3 cellular contexts compared by ENCODE assay signal in genomic region chr6:166406197-166406596, GRCh38.
TF ChIP-seq lines count a peak whose summit lies in the region.

No MANE protein-coding gene starts in this region.

TF ChIP-seq in HepG2, 621 proteins besides CTCF, POLR2A, EP300 and RAD21 (continues in another document):
- TF ChIP-seq SIN3B (IDR thresholded peaks at IDR 0.05; ENCODE audit: low read length), result no peak
- TF ChIP-seq ZGPAT (CRISPR knock-in tag; IDR thresholded peaks at IDR 0.05), result no peak
- TF ChIP-seq ZNF800 (CRISPR knock-in tag; IDR thresholded peaks at IDR 0.05), result peak; percentile 76; the same call in 1 of the 2 replicates
- TF ChIP-seq NKX3-1 (CRISPR knock-in tag; IDR thresholded peaks at IDR 0.05), result no peak
- TF ChIP-seq FOXA1 (IDR thresholded peaks at IDR 0.05), result no peak
- no peak for TF ChIP-seq FOXA1 (CRISPR knock-in tag; IDR thresholded peaks at IDR 0.05)
- no peak for TF ChIP-seq HDAC6 (IDR thresholded peaks at IDR 0.05; ENCODE audit: low read depth, low read length)
- TF ChIP-seq ATF5 (CRISPR knock-in tag; IDR thresholded peaks at IDR 0.05; ENCODE audit: low read depth), result no peak
- 0 out of 2 replicates have a peak, but pooled peaks have one; percentile 28 for TF ChIP-seq RNF2 (conservative IDR thresholded peaks at IDR 0.05; ENCODE audit: low read depth)
- no peak for TF ChIP-seq ZNF704 (CRISPR knock-in tag; IDR thresholded peaks at IDR 0.05; ENCODE audit: borderline replicate concordance)
- peak; percentile 45; the same call in 1 of the 2 replicates for TF ChIP-seq SALL1 (CRISPR knock-in tag; IDR thresholded peaks at IDR 0.05)
- peak; percentile 76 for TF ChIP-seq ZNF263 (CRISPR knock-in tag; IDR thresholded peaks at IDR 0.05)

TF ChIP-seq in H1, 55 proteins besides CTCF, POLR2A, EP300 and RAD21:
- no peak for TF ChIP-seq CBX8 (IDR thresholded peaks at IDR 0.05; ENCODE audit: borderline replicate concordance, low read depth, low read length)
- no peak for TF ChIP-seq RXRA (IDR thresholded peaks at IDR 0.05; ENCODE audit: insufficient read depth, low read depth, low read length)
- TF ChIP-seq GABPA (IDR thresholded peaks at IDR 0.05; ENCODE audit: borderline replicate concordance, insufficient read depth, low read length), result no peak
- TF ChIP-seq MAFK (IDR thresholded peaks at IDR 0.05; ENCODE audit: low read depth, low read length), result no peak
- TF ChIP-seq KDM4A (IDR thresholded peaks at IDR 0.05; ENCODE audit: low read depth, low read length, severe bottlenecking), result no peak
- no peak for TF ChIP-seq ASH2L (IDR thresholded peaks at IDR 0.05; ENCODE audit: low read length)

TF ChIP-seq in WTC11, 78 proteins besides CTCF, POLR2A, EP300 and RAD21:
- TF ChIP-seq AFF4 (CRISPR knock-in tag; IDR thresholded peaks at IDR 0.05; ENCODE audit: borderline replicate concordance) (no peak), ESRRA (CRISPR knock-in tag; IDR thresholded peaks at IDR 0.05; ENCODE audit: borderline replicate concordance) (no peak), FOXP1 (CRISPR knock-in tag; IDR thresholded peaks at IDR 0.05; ENCODE audit: borderline replicate concordance) (no peak)
